Comparison of ENCODE assay signal across 27 cellular contexts in the genomic region with DNA sequence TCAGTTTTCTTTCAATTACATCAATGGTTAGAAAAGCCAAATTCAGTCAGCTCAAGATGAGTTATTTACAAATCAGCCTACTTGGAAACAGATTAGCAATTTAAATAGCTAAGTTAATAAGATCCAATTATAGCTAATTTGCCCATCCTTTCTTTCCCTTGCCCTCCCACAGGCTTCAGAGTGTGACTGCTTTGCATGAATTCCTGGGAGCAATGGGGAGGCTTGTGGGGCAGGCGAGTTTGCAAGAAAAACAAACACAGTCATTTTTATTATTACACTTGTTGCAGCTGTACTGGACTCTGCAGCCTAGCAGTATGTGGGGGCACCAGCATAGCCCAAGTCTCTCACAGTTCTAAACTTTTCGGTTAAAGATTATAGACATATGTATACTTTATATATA.
A peak's percentile ranks its signal among the peaks of the same experiment; 100 is the strongest.
DNase-seq lines count a peak whose midpoint lies in the region; ATAC-seq and TF ChIP-seq lines count a peak whose summit lies in the region.
"Had no signal": no experiment of that assay in that cellular context is flagged by ENCODE, and none has a peak within 500 bp of the region (broad histone marks: within the 10 kb centered on the region; RNA-seq: fewer than 3 reads in every experiment).

No MANE protein-coding gene starts in this region.

- H2AFZ ChIP-seq in GM23338 (no peak overlapping the region), neuronal stem cell (ENCODE audit: low read length) (no peak overlapping the region), mammary epithelial cell (ENCODE audit: low read depth, low read length) (no peak overlapping the region)

- no peak overlapping the region for H2BK120ac ChIP-seq in neuronal stem cell (ENCODE audit: low read depth, low read length)

- H3K79me1 ChIP-seq in neuronal stem cell (ENCODE audit: low read depth, low read length): no peaks in the 10 kb centered on the region

- no peaks in the 10 kb centered on the region for H3K36me3 ChIP-seq in GM23338 (ENCODE audit: insufficient read depth)
- no peaks in the 10 kb centered on the region for H3K36me3 ChIP-seq in neuronal stem cell (replicated peaks in 1 of 2; ENCODE audit: control insufficient read depth in 2 of 2, insufficient read depth in 2 of 2, low read length in 2 of 2)
- H3K36me3 ChIP-seq in mammary epithelial cell (ENCODE audit: insufficient read depth, low read length): no peaks in the 10 kb centered on the region

- in situ Hi-C loops in mammary epithelial cell (cut with MboI; ENCODE audit: low sequenced_read_pairs in 2 of 2): no loop called here

- H3K18ac ChIP-seq in neuronal stem cell (ENCODE audit: low read length): peak overlapping the region; percentile 28

- no peak overlapping the region for H3K4ac ChIP-seq in neuronal stem cell (ENCODE audit: low read length)

- H3K9me3 ChIP-seq in neuronal stem cell (replicated peaks in 1 of 2; ENCODE audit: control insufficient read depth in 2 of 2, insufficient read depth in 1 of 2, low read depth in 1 of 2, low read length in 2 of 2) (peaks cover 0 to 11% of the 10 kb centered on the region in 2 donors), mammary epithelial cell (replicated peaks; ENCODE audit: insufficient read depth, low read length) (no peaks in the 10 kb centered on the region)
- H3K9me3 ChIP-seq: A549, SK-N-SH had no signal

- no peak overlapping the region for H3K27ac Mint-ChIP-seq in GM23338
- no peak overlapping the region for H3K27ac Mint-ChIP-seq in stimulated activated memory B cell treated with anti-CD40 and anti-IgM and Interleukin-4, amounts not matched to agents 10 μg/mL and 1 μg/mL and 100 μg/mL, for 72 hours
- H3K27ac Mint-ChIP-seq: B cell; CD8-positive, alpha-beta memory T cell; H9; HFFc6; T-helper 1 cell treated with Interleukin-12 subunit alpha and Interleukin-12 subunit beta and Interleukin-4 antibody, amounts not matched to agents 30 μg/mL and 1 μg/mL, for 36 hours had no signal

- CTCF ChIA-PET in mammary epithelial cell (lab: Charles Lee; ENCODE audit: low non-redundant PET): no interaction called here

- no peak overlapping the region for H2AK5ac ChIP-seq in neuronal stem cell (ENCODE audit: low read depth, low read length)

- H4K20me1 ChIP-seq in GM23338 (replicated peaks; ENCODE audit: insufficient read depth) (no peaks in the 10 kb centered on the region), mammary epithelial cell (ENCODE audit: insufficient read depth, low read length) (no peaks in the 10 kb centered on the region)

- whole genome bisulfite sequencing in neuronal stem cell (ENCODE audit: extremely low coverage in 2 of 2, insufficient read length in 2 of 2, insufficient replicate concordance in 1 of 2), 2 donors: no CpG with 5 or more reads among the region's 2 CpGs
- 65% methylated on average over 2 of the region's 2 CpGs for WGBS in mammary epithelial cell (ENCODE audit: low coverage, missing lambda C conversion rate)

- no peak overlapping the region for H3K4me3 ChIP-seq in GM23338
- H3K4me3 ChIP-seq in neuronal stem cell (ENCODE audit: low read length in 2 of 2): no peak overlapping the region
- no peak overlapping the region for H3K4me3 ChIP-seq in mammary epithelial cell (replicated peaks in 1 of 3; ENCODE audit: insufficient read depth in 1 of 3, low read depth in 2 of 3, low read length in 3 of 3)
- H3K4me3 ChIP-seq: A549 had no signal

- H3F3A ChIP-seq in GM23338 (replicated peaks; ENCODE audit: low read depth): no peaks in the 10 kb centered on the region

- no peak overlapping the region for H4K8ac ChIP-seq in neuronal stem cell (ENCODE audit: low read depth, low read length)

- no peak overlapping the region for H3K4me3 Mint-ChIP-seq in GM23338
- H3K4me3 Mint-ChIP-seq in stimulated activated memory B cell treated with anti-CD40 and anti-IgM and Interleukin-4, amounts not matched to agents 10 μg/mL and 1 μg/mL and 100 μg/mL, for 72 hours: no peak overlapping the region
- H3K4me3 Mint-ChIP-seq: B cell; CD8-positive, alpha-beta memory T cell; H9; HFFc6; T-helper 1 cell treated with Interleukin-12 subunit alpha and Interleukin-12 subunit beta and Interleukin-4 antibody, amounts not matched to agents 30 μg/mL and 1 μg/mL, for 36 hours had no signal

- H2BK5ac ChIP-seq in neuronal stem cell (ENCODE audit: low read length): no peak overlapping the region

- no peak overlapping the region for H3K9ac ChIP-seq in neuronal stem cell (ENCODE audit: low read depth, low read length, poor library complexity)
- H3K9ac ChIP-seq in mammary epithelial cell (ENCODE audit: insufficient read depth, low read length): no peak overlapping the region
- H3K9ac ChIP-seq: SK-N-SH had no signal

- no peak overlapping the region for H3K14ac ChIP-seq in neuronal stem cell (ENCODE audit: low read length)

- peaks cover 6% of the 10 kb centered on the region; the same call in 1 of the 2 replicates for H3K4me1 ChIP-seq in GM23338 (ENCODE audit: insufficient read depth)
- H3K4me1 ChIP-seq in neuronal stem cell (ENCODE audit: control insufficient read depth in 2 of 2, insufficient read depth in 1 of 2, low read depth in 1 of 2, low read length in 2 of 2): peaks cover 0 to 3% of the 10 kb centered on the region in 2 donors
- no peaks in the 10 kb centered on the region for H3K4me1 ChIP-seq in mammary epithelial cell (ENCODE audit: insufficient read depth, low read length)
- H3K4me1 ChIP-seq: A549 had no signal

- no peaks in the 10 kb centered on the region for H3K79me2 ChIP-seq in GM23338 (replicated peaks; ENCODE audit: insufficient read depth)
- no peaks in the 10 kb centered on the region for H3K79me2 ChIP-seq in mammary epithelial cell (ENCODE audit: insufficient read depth, low read length)

- H3K9me2 ChIP-seq in GM23338 (ENCODE audit: insufficient read depth): no peaks in the 10 kb centered on the region
- H3K9me2 ChIP-seq: SK-N-SH had no signal

- H3K27ac ChIP-seq in GM23338 (ENCODE audit: low read depth) (no peak overlapping the region), neuronal stem cell (replicated peaks; ENCODE audit: low read length) (no peak overlapping the region), mammary epithelial cell (ENCODE audit: insufficient read depth, low read depth, low read length) (no peak overlapping the region)
- H3K27ac ChIP-seq: A549, C4-2B had no signal

- no peak overlapping the region for H4K91ac ChIP-seq in neuronal stem cell (ENCODE audit: low read depth, low read length, poor library complexity)

- no peaks in the 10 kb centered on the region for H3K27me3 Mint-ChIP-seq in GM23338 (ENCODE audit: insufficient read depth, low read depth, poor library complexity)
- no peaks in the 10 kb centered on the region for H3K27me3 Mint-ChIP-seq in stimulated activated memory B cell treated with anti-CD40 and anti-IgM and Interleukin-4, amounts not matched to agents 10 μg/mL and 1 μg/mL and 100 μg/mL, for 72 hours
- H3K27me3 Mint-ChIP-seq: B cell; CD8-positive, alpha-beta memory T cell had no signal

- peaks cover 8% of the 10 kb centered on the region; the same call in 2 of the 3 replicates for H3K4me1 Mint-ChIP-seq in GM23338
- H3K4me1 Mint-ChIP-seq in stimulated activated memory B cell treated with anti-CD40 and anti-IgM and Interleukin-4, amounts not matched to agents 10 μg/mL and 1 μg/mL and 100 μg/mL, for 72 hours: no peaks in the 10 kb centered on the region
- H3K4me1 Mint-ChIP-seq: B cell; CD8-positive, alpha-beta memory T cell had no signal

- no peak for ATAC-seq in GM23338
- no peak for ATAC-seq in GM19328 (IDR thresholded peaks at IDR 0.05; ENCODE audit: unreplicated experiment)
- no peak for ATAC-seq in stimulated activated memory B cell treated with anti-CD40 and anti-IgM and Interleukin-4, amounts not matched to agents 10 μg/mL and 1 μg/mL and 100 μg/mL, for 72 hours
- ATAC-seq: A549, PC-3 had no signal

- DNase-seq in GM23338 (ENCODE audit: low spot score) (peak; percentile 7), NCI-H146 treated with DMSO at 0.1 percent for 48 hours (lab: John Stamatoyannopoulos, UW; ENCODE audit: unreplicated experiment) (peak; percentile 46), NCI-H82 (lab: John Stamatoyannopoulos, UW) (peak; percentile 75), neuronal stem cell (ENCODE audit: low spot score) (no peak), mammary epithelial cell (no peak)
- DNase-seq: Calu3; CD8-positive, alpha-beta memory T cell; DMS79 treated with DMSO at 0.1 percent for 48 hours; GF-D8; H9; HFFc6; KBM-7; MV-4-11; NCI-H187 treated with DMSO at 0.1 percent for 48 hours; NCI-H2107; NCI-H446; NCI-H524 treated with DMSO at 0.1 percent for 48 hours; NK-92 treated with Interleukin-12 subunit alpha and Interleukin-12 subunit beta, amount 100 ng/mL, for 24 hours; PC-3; SK-N-SH; SW 1271 had no signal

- no peaks in the 10 kb centered on the region for H3K27me3 ChIP-seq in GM23338 (ENCODE audit: insufficient read depth)
- no peaks in the 10 kb centered on the region for H3K27me3 ChIP-seq in neuronal stem cell (ENCODE audit: control insufficient read depth in 3 of 3, insufficient read depth in 3 of 3, low read depth in 1 of 3, low read length in 3 of 3)
- H3K27me3 ChIP-seq in mammary epithelial cell (ENCODE audit: insufficient read depth, low read length): no peaks in the 10 kb centered on the region

- no peak overlapping the region for H2BK12ac ChIP-seq in neuronal stem cell (ENCODE audit: low read length)

- H3K36me3 Mint-ChIP-seq in GM23338 (ENCODE audit: low read depth): peaks cover 4% of the 10 kb centered on the region; the same call in 1 of the 3 replicates
- H3K36me3 Mint-ChIP-seq in stimulated activated memory B cell treated with anti-CD40 and anti-IgM and Interleukin-4, amounts not matched to agents 10 μg/mL and 1 μg/mL and 100 μg/mL, for 72 hours: no peaks in the 10 kb centered on the region
- H3K36me3 Mint-ChIP-seq: CD8-positive, alpha-beta memory T cell had no signal

- dilution Hi-C loops in mammary epithelial cell (cut with HindIII; ENCODE audit: low sequenced_read_pairs): no loop called here

- peaks cover 10% of the 10 kb centered on the region; the same call in 2 of the 3 replicates for H3K9me3 Mint-ChIP-seq in GM23338
- peaks cover 7% of the 10 kb centered on the region for H3K9me3 Mint-ChIP-seq in stimulated activated memory B cell treated with anti-CD40 and anti-IgM and Interleukin-4, amounts not matched to agents 10 μg/mL and 1 μg/mL and 100 μg/mL, for 72 hours
- H3K9me3 Mint-ChIP-seq: T-helper 1 cell treated with Interleukin-12 subunit alpha and Interleukin-12 subunit beta and Interleukin-4 antibody, amounts not matched to agents 30 μg/mL and 1 μg/mL, for 36 hours had no signal

- intact Hi-C loops in mammary epithelial cell (cut with micrococcal nuclease): no loop called here

- no peak overlapping the region for H3K23ac ChIP-seq in neuronal stem cell (ENCODE audit: low read depth, low read length, poor library complexity)

- H2BK15ac ChIP-seq in neuronal stem cell (ENCODE audit: low read length): no peak overlapping the region

- H3K4me2 ChIP-seq in GM23338 (0 out of 2 replicates have a peak overlapping the region, but pooled peaks have one; percentile 48), neuronal stem cell (ENCODE audit: insufficient read depth, low read length, poor library complexity, severe bottlenecking) (no peak overlapping the region), mammary epithelial cell (ENCODE audit: insufficient read depth, low read depth, low read length) (no peak overlapping the region)
- H3K4me2 ChIP-seq: A549, SK-N-SH had no signal

- BruUV-seq in mammary epithelial cell (replicated peaks; lab: Mats Ljungman, UMichigan): no TSS peak

- TF ChIP-seq CTCF in GM23338 (conservative IDR thresholded peaks at IDR 0.05; ENCODE audit: low read depth in 2 of 2) (no peak), mammary epithelial cell (conservative IDR thresholded peaks at IDR 0.05 in 1 of 2, IDR thresholded peaks at IDR 0.05 in 1 of 2; ENCODE audit: extremely low read depth in 1 of 2, insufficient read depth in 1 of 2, low read depth in 1 of 2, low read length in 2 of 2) (no peak)

Comparison
In these comparisons a context has a peak if more than half of its experiments do, and no peak if none do; other contexts are left out.
1. DNase-seq: peak in GM23338 (single experiment), NCI-H146 treated with DMSO at 0.1 percent for 48 hours (single experiment) and NCI-H82 (single experiment); none in neuronal stem cell (single experiment) and mammary epithelial cell (single experiment).